Comparison of ENCODE assay signal across 8 cellular contexts in genomic region chr13:41311607-41312500, GRCh38. TPM values are rescaled to one million over a fixed set of nuclear protein-coding genes. Genes with fewer than 3 reads are reported as not detected.
DNase-seq lines count a peak whose midpoint lies in the region; ATAC-seq and TF ChIP-seq lines count a peak whose summit lies in the region.

No MANE protein-coding gene starts in this region.

- H3K9ac ChIP-seq in BLaER1 (peak overlapping the region; percentile 93), SK-N-SH (peak overlapping the region; percentile 95)

- H4K20me1 ChIP-seq in BLaER1 (peaks cover 57% of the 10 kb centered on the region), SK-N-SH (ENCODE audit: insufficient read depth) (peaks cover 36% of the 10 kb centered on the region)

- H2AFZ ChIP-seq in SK-N-SH (ENCODE audit: low read depth) = peak overlapping the region; percentile 93

- H3K4me1 ChIP-seq in BLaER1 (peaks cover 41% of the 10 kb centered on the region), SK-N-SH (ENCODE audit: control insufficient read depth in 1 of 2, insufficient read depth in 2 of 2, low read depth in 1 of 2, low read length in 1 of 2) (peaks cover 7 to 18% of the 10 kb centered on the region in 2 experiments), heart right ventricle (peaks cover 0 to 46% (median 36%) of the 10 kb centered on the region in 9 donors), aorta (ENCODE audit: control insufficient read depth in 1 of 2, insufficient read depth in 2 of 2, low read length in 2 of 2) (no peaks in the 10 kb centered on the region)

- POLR2A ChIA-PET in SK-N-SH (lab: Yijun Ruan, JAX) = no interaction called here

- TF ChIP-seq EP300 in SK-N-SH (IDR thresholded peaks at IDR 0.05; ENCODE audit: borderline replicate concordance in 1 of 2, low read depth in 1 of 2, low read length in 1 of 2) = no peak

- TF ChIP-seq CTCF in SK-N-SH (IDR thresholded peaks at IDR 0.05) (no peak), heart right ventricle (IDR thresholded peaks at IDR 0.05) (no peak)

- H3F3A ChIP-seq in SK-N-SH (replicated peaks; ENCODE audit: insufficient read depth) = peaks cover 5% of the 10 kb centered on the region

- DNase-seq in SK-N-SH = peak; percentile 62
- peak; percentile 15 for DNase-seq in activated naive CD8-positive, alpha-beta T cell treated with anti-CD3 and anti-CD28 coated beads, Interleukin-2, amount 50 U/mL, for 16 hours (ENCODE audit: low read depth, low spot score)
- peak; percentile 32 to 49 for DNase-seq in heart right ventricle
- DNase-seq in posterior cingulate gyrus = peak; percentile 20 to 91 (median 40)
- DNase-seq in aorta = peak; percentile 54 to 83

- TF ChIP-seq RAD21 in SK-N-SH (IDR thresholded peaks at IDR 0.05; ENCODE audit: low read length) = no peak

- ATAC-seq in GM19372 (IDR thresholded peaks at IDR 0.05; ENCODE audit: low read depth, unreplicated experiment) (peak; percentile 47), HG03469 (IDR thresholded peaks at IDR 0.05; ENCODE audit: unreplicated experiment) (peak; percentile 27), heart right ventricle (peak; percentile 65 to 82 (median 77)), aorta (ENCODE audit: low FRiP score) (peak; percentile 78)

- H3K9me3 ChIP-seq in BLaER1 = no peaks in the 10 kb centered on the region
- H3K9me3 ChIP-seq in SK-N-SH = no peaks in the 10 kb centered on the region
- no peaks in the 10 kb centered on the region for H3K9me3 ChIP-seq in heart right ventricle
- H3K9me3 ChIP-seq in aorta (ENCODE audit: control insufficient read depth, low read length) = no peaks in the 10 kb centered on the region

- no peaks in the 10 kb centered on the region for H3K27me3 ChIP-seq in BLaER1
- no peaks in the 10 kb centered on the region for H3K27me3 ChIP-seq in SK-N-SH (ENCODE audit: insufficient read depth)
- no peaks in the 10 kb centered on the region for H3K27me3 ChIP-seq in heart right ventricle
- no peaks in the 10 kb centered on the region for H3K27me3 ChIP-seq in aorta (ENCODE audit: control insufficient read depth in 1 of 2, insufficient read depth in 2 of 2, low read length in 1 of 2)

- H3K36me3 ChIP-seq in BLaER1 (peaks cover 3% of the 10 kb centered on the region; the same call in 1 of the 2 replicates), SK-N-SH (replicated peaks in 1 of 2; ENCODE audit: control insufficient read depth in 1 of 2, insufficient read depth in 2 of 2, low read length in 1 of 2) (peaks cover 0 to 3% of the 10 kb centered on the region in 2 experiments), heart right ventricle (peaks cover 0 to 1% (median 0%) of the 10 kb centered on the region in 9 donors), aorta (ENCODE audit: control insufficient read depth in 1 of 2, insufficient read depth in 2 of 2, low read length in 1 of 2) (no peaks in the 10 kb centered on the region)

- H3K27ac ChIP-seq in BLaER1 (peak overlapping the region; percentile 89), SK-N-SH (ENCODE audit: low read depth in 2 of 2, low read length in 1 of 2) (peak overlapping the region; percentile 87 to 90), heart right ventricle (peak overlapping the region; percentile 77 to 96 (median 92)), aorta (ENCODE audit: low read depth in 1 of 2, low read length in 2 of 2) (peak overlapping the region; percentile 20 to 30)

- H3K9me2 ChIP-seq in SK-N-SH = no peaks in the 10 kb centered on the region

- H3K79me2 ChIP-seq in SK-N-SH (ENCODE audit: insufficient read depth) = peaks cover 56% of the 10 kb centered on the region

- WGBS in SK-N-SH (ENCODE audit: low lambda C conversion rate) = under 1% methylated on average over 27 of the region's 63 CpGs
- WGBS in heart right ventricle, 2 donors = 0% methylated on average over 61 to 63 of the region's 63 CpGs
- WGBS in aorta, 2 donors = 0 to 1% methylated on average over 60 to 63 of the region's 63 CpGs

- H3K4me2 ChIP-seq in BLaER1 (peak overlapping the region; percentile 89), SK-N-SH (peak overlapping the region; percentile 69)

- intact Hi-C loops in heart right ventricle (cut with DNase I) = loop anchor here in 3 of 10 donors (2.0 to 10.0 kb wide), 3 partner anchors 49 to 247 kb away; partner anchors contain the start of genes MTRF1 (in 3 of the 3) and WBP4 (in 1 of the 3)
- intact Hi-C loops in posterior cingulate gyrus (cut with DNase I) = loop anchor here (1.0 to 5.0 kb wide), 2 partner anchors 50 to 118 kb away; partner anchors contain the start of genes KBTBD7 and MTRF1
- intact Hi-C loops in aorta (cut with DNase I) = loop anchor here in 1 of 2 donors (1.0 kb wide), 1 partner anchor 49 kb away; the partner anchor contains the start of gene MTRF1

- peak overlapping the region; percentile 97 for H3K4me3 ChIP-seq in BLaER1
- peak overlapping the region; percentile 81 to 88 for H3K4me3 ChIP-seq in SK-N-SH (ENCODE audit: low read depth in 2 of 2, low read length in 1 of 2)
- peak overlapping the region; percentile 71 to 100 (median 97) for H3K4me3 ChIP-seq in heart right ventricle
- H3K4me3 ChIP-seq in aorta (ENCODE audit: low read length in 2 of 2) = peak overlapping the region; percentile 40 to 68

- CTCF ChIA-PET in SK-N-SH (lab: Yijun Ruan, JAX) = no interaction called here

TF ChIP-seq in SK-N-SH, 30 proteins besides CTCF, POLR2A, EP300 and RAD21:
- TF ChIP-seq SIN3A (IDR thresholded peaks at IDR 0.05; ENCODE audit: borderline replicate concordance, low read depth, low read length) (no peak; the same call in 1 of the 2 replicates), NFIC (IDR thresholded peaks at IDR 0.05; ENCODE audit: borderline replicate concordance) (peak; percentile 55), GATA2 (CRISPR knock-in tag; IDR thresholded peaks at IDR 0.05) (no peak), MXI1 (IDR thresholded peaks at IDR 0.05; ENCODE audit: low read depth, low read length) (peak; percentile 85), RFX5 (IDR thresholded peaks at IDR 0.05; ENCODE audit: low read length) (no peak), MAX (IDR thresholded peaks at IDR 0.05; ENCODE audit: low read depth) (peak; percentile 57), JUND (IDR thresholded peaks at IDR 0.05) (no peak), USF2 (IDR thresholded peaks at IDR 0.05; ENCODE audit: borderline replicate concordance, low read depth, low read length) (no peak)
- TF ChIP-seq, protein P1, sequence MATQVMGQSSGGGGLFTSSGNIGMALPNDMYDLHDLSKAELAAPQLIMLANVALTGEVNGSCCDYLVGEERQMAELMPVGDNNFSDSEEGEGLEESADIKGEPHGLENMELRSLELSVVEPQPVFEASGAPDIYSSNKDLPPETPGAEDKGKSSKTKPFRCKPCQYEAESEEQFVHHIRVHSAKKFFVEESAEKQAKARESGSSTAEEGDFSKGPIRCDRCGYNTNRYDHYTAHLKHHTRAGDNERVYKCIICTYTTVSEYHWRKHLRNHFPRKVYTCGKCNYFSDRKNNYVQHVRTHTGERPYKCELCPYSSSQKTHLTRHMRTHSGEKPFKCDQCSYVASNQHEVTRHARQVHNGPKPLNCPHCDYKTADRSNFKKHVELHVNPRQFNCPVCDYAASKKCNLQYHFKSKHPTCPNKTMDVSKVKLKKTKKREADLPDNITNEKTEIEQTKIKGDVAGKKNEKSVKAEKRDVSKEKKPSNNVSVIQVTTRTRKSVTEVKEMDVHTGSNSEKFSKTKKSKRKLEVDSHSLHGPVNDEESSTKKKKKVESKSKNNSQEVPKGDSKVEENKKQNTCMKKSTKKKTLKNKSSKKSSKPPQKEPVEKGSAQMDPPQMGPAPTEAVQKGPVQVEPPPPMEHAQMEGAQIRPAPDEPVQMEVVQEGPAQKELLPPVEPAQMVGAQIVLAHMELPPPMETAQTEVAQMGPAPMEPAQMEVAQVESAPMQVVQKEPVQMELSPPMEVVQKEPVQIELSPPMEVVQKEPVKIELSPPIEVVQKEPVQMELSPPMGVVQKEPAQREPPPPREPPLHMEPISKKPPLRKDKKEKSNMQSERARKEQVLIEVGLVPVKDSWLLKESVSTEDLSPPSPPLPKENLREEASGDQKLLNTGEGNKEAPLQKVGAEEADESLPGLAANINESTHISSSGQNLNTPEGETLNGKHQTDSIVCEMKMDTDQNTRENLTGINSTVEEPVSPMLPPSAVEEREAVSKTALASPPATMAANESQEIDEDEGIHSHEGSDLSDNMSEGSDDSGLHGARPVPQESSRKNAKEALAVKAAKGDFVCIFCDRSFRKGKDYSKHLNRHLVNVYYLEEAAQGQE (IDR thresholded peaks at IDR 0.05; ENCODE audit: low read depth, low read length) = no peak
TF ChIP-seq in SK-N-SH: peak in this region for 3.

RNA-seq across cellular contexts. Expression of gene NAA16, which starts 0.8 kb away (rescaled TPM):
- polyA plus RNA-seq in SK-N-SH (2012; rRNA removed) = 4.4 and 7.4 TPM in 2 replicates
- 5.3 and 5.6 TPM in 2 replicates for polyA plus RNA-seq in SK-N-SH (2012; cell fraction: cytosol; rRNA removed)
- polyA plus RNA-seq in SK-N-SH (2012; cell fraction: nucleus; rRNA removed) = 13.8 and 23.4 TPM in 2 replicates
- 10 to 100 TPM in 2 of 10 donors, 1 to 10 TPM in 8; 5.6 to 10.3 (median 8.5) TPM for total RNA-seq in heart right ventricle
- 10 to 100 TPM in 1 of 2 donors, 1 to 10 TPM in 1; 3.4 to 15.1 TPM for polyA plus RNA-seq in heart right ventricle
- total RNA-seq in aorta = 10 to 100 TPM; 16.0 to 24.7 TPM
- 10 to 100 TPM in 1 of 2 donors, 1 to 10 TPM in 1; 5.8 to 16.6 TPM for polyA plus RNA-seq in aorta

RNA-seq across cellular contexts. Expression of gene MTRF1, which starts 48.5 kb away (rescaled TPM):
- polyA plus RNA-seq in SK-N-SH (2012; rRNA removed) (9.2 and 13.6 TPM in 2 replicates), heart right ventricle (10 to 100 TPM in 1 of 2 donors, 1 to 10 TPM in 1; 6.6 to 18.7 TPM), aorta (10 to 100 TPM in 1 of 2 donors, 1 to 10 TPM in 1; 9.3 to 10.7 TPM)
- 9.4 and 10.3 TPM in 2 replicates for polyA plus RNA-seq in SK-N-SH (2012; cell fraction: cytosol; rRNA removed)
- polyA plus RNA-seq in SK-N-SH (2012; cell fraction: nucleus; rRNA removed) = 15.6 and 38.9 TPM in 2 replicates
- total RNA-seq in heart right ventricle (10 to 100 TPM in 6 of 10 donors, 1 to 10 TPM in 4; 8.2 to 15.0 (median 10.3) TPM), aorta (10 to 100 TPM in 1 of 2 donors, 1 to 10 TPM in 1; 6.8 to 13.7 TPM)

Comparison
In these comparisons a context has a peak if more than half of its experiments do, and no peak if none do; other contexts are left out.
1. Peak in every context shown above with its lines: DNase-seq, ATAC-seq, H3K4me3 ChIP-seq and H3K27ac ChIP-seq.
2. H3K27ac ChIP-seq: peak in every context shown above with its lines; median percentile 92 in heart right ventricle; 89 in BLaER1; 88 in SK-N-SH; 25 in aorta.
3. ATAC-seq: peak in every context shown above with its lines; median percentile 78 in aorta; 77 in heart right ventricle; 47 in GM19372; 27 in HG03469.
4. DNase-seq: peak in every context shown above with its lines; median percentile 68 in aorta; 62 in SK-N-SH; 40 in heart right ventricle; 40 in posterior cingulate gyrus; 15 in activated naive CD8-positive, alpha-beta T cell treated with anti-CD3 and anti-CD28 coated beads, Interleukin-2, amount 50 U/mL, for 16 hours.